ENCODE assay signal across 8 cellular contexts in genomic region chr10:17348111-17349008, GRCh38.
DNase-seq lines count a peak whose midpoint lies in the region; ATAC-seq and TF ChIP-seq lines count a peak whose summit lies in the region.

No MANE protein-coding gene starts in this region.

- no peaks in the 10 kb centered on the region for H3K36me3 ChIP-seq in psoas muscle (ENCODE audit: insufficient read depth in 1 of 2, low read depth in 1 of 2)

- intact Hi-C loops in psoas muscle (cut with DNase I): no loop called here

- H3K4me1 Mint-ChIP-seq in stimulated activated memory B cell treated with anti-CD40 and anti-IgM and Interleukin-4, amounts not matched to agents 10 μg/mL and 1 μg/mL and 100 μg/mL, for 72 hours: no peaks in the 10 kb centered on the region

- no peak overlapping the region for H3K4me3 Mint-ChIP-seq in stimulated activated memory B cell treated with anti-CD40 and anti-IgM and Interleukin-4, amounts not matched to agents 10 μg/mL and 1 μg/mL and 100 μg/mL, for 72 hours

- H3K36me3 Mint-ChIP-seq in stimulated activated memory B cell treated with anti-CD40 and anti-IgM and Interleukin-4, amounts not matched to agents 10 μg/mL and 1 μg/mL and 100 μg/mL, for 72 hours: no peaks in the 10 kb centered on the region

- H3K4me1 ChIP-seq in psoas muscle: no peaks in the 10 kb centered on the region

- ATAC-seq in psoas muscle (peak in 3 of 4 donors; percentile 47 to 64 (median 61)), GM18519 (IDR thresholded peaks at IDR 0.05; ENCODE audit: low FRiP score, unreplicated experiment) (no peak), HG03342 (IDR thresholded peaks at IDR 0.05; ENCODE audit: unreplicated experiment) (no peak)
- ATAC-seq in stimulated activated memory B cell treated with anti-CD40 and anti-IgM and Interleukin-4, amounts not matched to agents 10 μg/mL and 1 μg/mL and 100 μg/mL, for 72 hours: no peak

- H3K27me3 ChIP-seq in psoas muscle (ENCODE audit: insufficient read depth in 3 of 3, low read length in 2 of 3): no peaks in the 10 kb centered on the region

- H3K9me3 ChIP-seq in psoas muscle: no peaks in the 10 kb centered on the region

- peaks cover 3% of the 10 kb centered on the region for H3K9me3 Mint-ChIP-seq in stimulated activated memory B cell treated with anti-CD40 and anti-IgM and Interleukin-4, amounts not matched to agents 10 μg/mL and 1 μg/mL and 100 μg/mL, for 72 hours

- DNase-seq in EL (peak; percentile 95), RKO (ENCODE audit: low spot score) (peak; percentile 36), fibroblast of mammary gland (ENCODE audit: low read depth) (peak; percentile 91), psoas muscle (peak; percentile 57 to 60), NCI-H128 (lab: John Stamatoyannopoulos, UW; ENCODE audit: unreplicated experiment) (no peak)

- 10 to 24% (median 18%) methylated on average over 20 of the region's 20 CpGs for WGBS in psoas muscle, 3 donors

- H3K4me3 ChIP-seq in fibroblast of mammary gland (ENCODE audit: control insufficient read depth, low read depth, low read length) (peak overlapping the region; percentile 12), psoas muscle (peak overlapping the region; percentile 6)

- no peak overlapping the region for H3K27ac ChIP-seq in psoas muscle

- H3K27me3 Mint-ChIP-seq in stimulated activated memory B cell treated with anti-CD40 and anti-IgM and Interleukin-4, amounts not matched to agents 10 μg/mL and 1 μg/mL and 100 μg/mL, for 72 hours: peaks cover 19% of the 10 kb centered on the region

- no peak for TF ChIP-seq CTCF in fibroblast of mammary gland (conservative IDR thresholded peaks at IDR 0.05; ENCODE audit: control insufficient read depth, insufficient read depth, low read depth, low read length)
- no peak for TF ChIP-seq CTCF in psoas muscle (IDR thresholded peaks at IDR 0.05)

- H3K27ac Mint-ChIP-seq in stimulated activated memory B cell treated with anti-CD40 and anti-IgM and Interleukin-4, amounts not matched to agents 10 μg/mL and 1 μg/mL and 100 μg/mL, for 72 hours: no peak overlapping the region

Comparison
In these comparisons a context has a peak if more than half of its experiments do, and no peak if none do; other contexts are left out.
1. ATAC-seq: peak in psoas muscle (3 of 4); none in GM18519 (single experiment), stimulated activated memory B cell treated with anti-CD40 and anti-IgM and Interleukin-4, amounts not matched to agents 10 μg/mL and 1 μg/mL and 100 μg/mL, for 72 hours (single experiment) and HG03342 (single experiment).